Comparison of ENCODE assay signal across 20 cellular contexts in genomic region chr7:94933256-94933990, GRCh38. TPM values are rescaled to one million over a fixed set of nuclear protein-coding genes. Genes with fewer than 3 reads are reported as not detected.
DNase-seq lines count a peak whose midpoint lies in the region; ATAC-seq, FAIRE-seq and TF ChIP-seq lines count a peak whose summit lies in the region.
"Had no signal": no experiment of that assay in that cellular context is flagged by ENCODE, and none has a peak within 500 bp of the region (broad histone marks: within the 10 kb centered on the region; RNA-seq: fewer than 3 reads in every experiment).

No MANE protein-coding gene starts in this region.

- H3K4me1 ChIP-seq in GM23338 (ENCODE audit: insufficient read depth) (peaks cover 3% of the 10 kb centered on the region; the same call in 1 of the 2 replicates), pancreas (peaks cover 6 to 25% (median 12%) of the 10 kb centered on the region in 3 donors)
- H3K4me1 ChIP-seq: A549 had no signal

- H3K9me3 ChIP-seq in pancreas, result no peaks in the 10 kb centered on the region
- H3K9me3 ChIP-seq: A549 had no signal

- H3K4me3 Mint-ChIP-seq in GM23338, result no peak overlapping the region
- H3K4me3 Mint-ChIP-seq in endothelial cell (ENCODE audit: unreplicated experiment), result no peak overlapping the region
- H3K4me3 Mint-ChIP-seq: CD8-positive, alpha-beta memory T cell; IgD-negative memory B cell had no signal

- H3K9me2 ChIP-seq in GM23338 (ENCODE audit: insufficient read depth), result no peaks in the 10 kb centered on the region

- H3K27me3 ChIP-seq in GM23338 (ENCODE audit: insufficient read depth) (no peaks in the 10 kb centered on the region), pancreas (no peaks in the 10 kb centered on the region)

- H3K9me3 Mint-ChIP-seq in GM23338, result no peaks in the 10 kb centered on the region
- H3K9me3 Mint-ChIP-seq in endothelial cell (ENCODE audit: unreplicated experiment), result no peaks in the 10 kb centered on the region
- H3K9me3 Mint-ChIP-seq: IgD-negative memory B cell had no signal

- no peak for TF ChIP-seq CTCF in GM23338 (conservative IDR thresholded peaks at IDR 0.05; ENCODE audit: low read depth in 2 of 2)
- no peak for TF ChIP-seq CTCF in pancreas (IDR thresholded peaks at IDR 0.05)
- TF ChIP-seq CTCF in endothelial cell (IDR thresholded peaks at IDR 0.05; ENCODE audit: unreplicated experiment), result no peak

- H3K27ac ChIP-seq in GM23338 (ENCODE audit: low read depth) (no peak overlapping the region), pancreas (no peak overlapping the region)
- H3K27ac ChIP-seq: A549 had no signal

- no peaks in the 10 kb centered on the region for H3K36me3 Mint-ChIP-seq in GM23338 (ENCODE audit: low read depth)
- no peaks in the 10 kb centered on the region for H3K36me3 Mint-ChIP-seq in endothelial cell (ENCODE audit: low read depth, unreplicated experiment)
- H3K36me3 Mint-ChIP-seq: CD8-positive, alpha-beta memory T cell; IgD-negative memory B cell had no signal

- FAIRE-seq in pancreas (lab: Jason Lieb, UNC), result no peak
- FAIRE-seq: A549 had no signal

- no peaks in the 10 kb centered on the region for H3K27me3 Mint-ChIP-seq in GM23338 (ENCODE audit: insufficient read depth, low read depth, poor library complexity)
- peaks cover 3% of the 10 kb centered on the region for H3K27me3 Mint-ChIP-seq in endothelial cell (ENCODE audit: unreplicated experiment)

- no peaks in the 10 kb centered on the region for H3F3A ChIP-seq in GM23338 (replicated peaks; ENCODE audit: low read depth)

- no peaks in the 10 kb centered on the region for H4K20me1 ChIP-seq in GM23338 (replicated peaks; ENCODE audit: insufficient read depth)

- H2AFZ ChIP-seq in GM23338, result no peak overlapping the region

- intact Hi-C loops in left cardiac atrium (cut with DNase I), result no loop called here
- intact Hi-C loops in pancreas (cut with DNase I), result no loop called here

- WGBS in pancreas, 2 donors, result 27 to 33% methylated on average over 3 of the region's 3 CpGs

- ATAC-seq in GM23338, result peak; percentile 40; the same call in 2 of the 3 replicates
- peak; percentile 70 to 78 for ATAC-seq in left cardiac atrium
- ATAC-seq in pancreas, result peak in 3 of 4 donors; percentile 43 to 88 (median 54)
- ATAC-seq: A549, Panc1 had no signal

- no peak overlapping the region for H3K4me2 ChIP-seq in GM23338
- H3K4me2 ChIP-seq: A549 had no signal

- no peak for DNase-seq in GM23338 (ENCODE audit: low spot score)
- DNase-seq in NCI-H82 (lab: John Stamatoyannopoulos, UW), result peak; percentile 88
- no peak for DNase-seq in left cardiac atrium
- no peak for DNase-seq in pancreas
- DNase-seq in AG08396 (ENCODE audit: low spot score), result no peak
- DNase-seq in endothelial cell (ENCODE audit: low spot score), result no peak
- no peak for DNase-seq in mesenteric fat pad (ENCODE audit: low spot score)
- DNase-seq in Ammon's horn (ENCODE audit: low spot score), result no peak
- DNase-seq: C1 segment of cervical spinal cord; CD8-positive, alpha-beta memory T cell; DND-41; H7; Karpas-422; NCI-H1417 treated with DMSO at 0.1 percent for 48 hours; NCI-H187 treated with DMSO at 0.1 percent for 48 hours; NCI-H345; NCI-H524 treated with DMSO at 0.1 percent for 48 hours had no signal

- no peaks in the 10 kb centered on the region for H3K36me3 ChIP-seq in GM23338 (ENCODE audit: insufficient read depth)
- H3K36me3 ChIP-seq in pancreas, result no peaks in the 10 kb centered on the region

- H3K79me2 ChIP-seq in GM23338 (replicated peaks; ENCODE audit: insufficient read depth), result peaks cover 58% of the 10 kb centered on the region

- H3K27ac Mint-ChIP-seq in GM23338 (no peak overlapping the region), endothelial cell (ENCODE audit: unreplicated experiment) (no peak overlapping the region)
- H3K27ac Mint-ChIP-seq: CD8-positive, alpha-beta memory T cell; IgD-negative memory B cell had no signal

- H3K4me3 ChIP-seq in GM23338, result no peak overlapping the region
- no peak overlapping the region for H3K4me3 ChIP-seq in pancreas
- H3K4me3 ChIP-seq: A549 had no signal

- peaks cover 19% of the 10 kb centered on the region; the same call in 2 of the 3 replicates for H3K4me1 Mint-ChIP-seq in GM23338
- peaks cover 8% of the 10 kb centered on the region for H3K4me1 Mint-ChIP-seq in endothelial cell (ENCODE audit: unreplicated experiment)
- H3K4me1 Mint-ChIP-seq: CD8-positive, alpha-beta memory T cell; IgD-negative memory B cell had no signal

TF ChIP-seq in GM23338, 12 proteins besides CTCF, POLR2A, EP300 and RAD21 (continues in another document):
- no peak for TF ChIP-seq ZNF114 (CRISPR knock-in tag; IDR thresholded peaks at IDR 0.05)
- no peak for TF ChIP-seq JUNB (IDR thresholded peaks at IDR 0.05; ENCODE audit: unreplicated experiment)
- no peak for TF ChIP-seq EZH2phosphoT487 (IDR thresholded peaks at IDR 0.05; ENCODE audit: unreplicated experiment)
- no peak for TF ChIP-seq CREB1 (CRISPR knock-in tag; IDR thresholded peaks at IDR 0.05; ENCODE audit: low read depth)
- TF ChIP-seq STAT1 (IDR thresholded peaks at IDR 0.05; ENCODE audit: unreplicated experiment), result no peak
- TF ChIP-seq, protein P1, sequence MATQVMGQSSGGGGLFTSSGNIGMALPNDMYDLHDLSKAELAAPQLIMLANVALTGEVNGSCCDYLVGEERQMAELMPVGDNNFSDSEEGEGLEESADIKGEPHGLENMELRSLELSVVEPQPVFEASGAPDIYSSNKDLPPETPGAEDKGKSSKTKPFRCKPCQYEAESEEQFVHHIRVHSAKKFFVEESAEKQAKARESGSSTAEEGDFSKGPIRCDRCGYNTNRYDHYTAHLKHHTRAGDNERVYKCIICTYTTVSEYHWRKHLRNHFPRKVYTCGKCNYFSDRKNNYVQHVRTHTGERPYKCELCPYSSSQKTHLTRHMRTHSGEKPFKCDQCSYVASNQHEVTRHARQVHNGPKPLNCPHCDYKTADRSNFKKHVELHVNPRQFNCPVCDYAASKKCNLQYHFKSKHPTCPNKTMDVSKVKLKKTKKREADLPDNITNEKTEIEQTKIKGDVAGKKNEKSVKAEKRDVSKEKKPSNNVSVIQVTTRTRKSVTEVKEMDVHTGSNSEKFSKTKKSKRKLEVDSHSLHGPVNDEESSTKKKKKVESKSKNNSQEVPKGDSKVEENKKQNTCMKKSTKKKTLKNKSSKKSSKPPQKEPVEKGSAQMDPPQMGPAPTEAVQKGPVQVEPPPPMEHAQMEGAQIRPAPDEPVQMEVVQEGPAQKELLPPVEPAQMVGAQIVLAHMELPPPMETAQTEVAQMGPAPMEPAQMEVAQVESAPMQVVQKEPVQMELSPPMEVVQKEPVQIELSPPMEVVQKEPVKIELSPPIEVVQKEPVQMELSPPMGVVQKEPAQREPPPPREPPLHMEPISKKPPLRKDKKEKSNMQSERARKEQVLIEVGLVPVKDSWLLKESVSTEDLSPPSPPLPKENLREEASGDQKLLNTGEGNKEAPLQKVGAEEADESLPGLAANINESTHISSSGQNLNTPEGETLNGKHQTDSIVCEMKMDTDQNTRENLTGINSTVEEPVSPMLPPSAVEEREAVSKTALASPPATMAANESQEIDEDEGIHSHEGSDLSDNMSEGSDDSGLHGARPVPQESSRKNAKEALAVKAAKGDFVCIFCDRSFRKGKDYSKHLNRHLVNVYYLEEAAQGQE (IDR thresholded peaks at IDR 0.05; ENCODE audit: unreplicated experiment), result no peak
- TF ChIP-seq, protein P2, sequence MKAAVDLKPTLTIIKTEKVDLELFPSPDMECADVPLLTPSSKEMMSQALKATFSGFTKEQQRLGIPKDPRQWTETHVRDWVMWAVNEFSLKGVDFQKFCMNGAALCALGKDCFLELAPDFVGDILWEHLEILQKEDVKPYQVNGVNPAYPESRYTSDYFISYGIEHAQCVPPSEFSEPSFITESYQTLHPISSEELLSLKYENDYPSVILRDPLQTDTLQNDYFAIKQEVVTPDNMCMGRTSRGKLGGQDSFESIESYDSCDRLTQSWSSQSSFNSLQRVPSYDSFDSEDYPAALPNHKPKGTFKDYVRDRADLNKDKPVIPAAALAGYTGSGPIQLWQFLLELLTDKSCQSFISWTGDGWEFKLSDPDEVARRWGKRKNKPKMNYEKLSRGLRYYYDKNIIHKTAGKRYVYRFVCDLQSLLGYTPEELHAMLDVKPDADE (IDR thresholded peaks at IDR 0.05), result no peak
- TF ChIP-seq POLR2AphosphoS5 (IDR thresholded peaks at IDR 0.05; ENCODE audit: low read depth), result no peak
- TF ChIP-seq EZH2 (IDR thresholded peaks at IDR 0.05; ENCODE audit: low read depth, unreplicated experiment), result no peak

RNA-seq across cellular contexts. Expression of gene PPP1R9A, which starts 26.0 kb away (rescaled TPM):
- total RNA-seq in GM23338 (2014; rRNA removed; shearing (Covaris generic)), result 16.2 and 31.8 TPM in 2 replicates
- 9.3 and 10.6 TPM in 2 replicates for polyA plus RNA-seq in GM23338 (2016; fragmentation: Nextera tagmentation; extraction: Ambion mirVana)
- total RNA-seq in left cardiac atrium, result 10 to 100 TPM; 22.5 to 27.7 TPM
- 10 to 100 TPM; 15.5 to 32.4 (median 18.5) TPM for total RNA-seq in pancreas
- polyA plus RNA-seq in pancreas, result 1 to 10 TPM; 4.7 to 6.6 TPM
- 22.2 TPM for total RNA-seq in endothelial cell (ENCODE audit: unreplicated experiment)
- 13.8 TPM for total RNA-seq in mesenteric fat pad
- polyA plus RNA-seq: CD8-positive, alpha-beta memory T cell had no signal
